In genomic region chr6:36197739-36198221, GRCh38 we compare ENCODE assay signal across 8 cellular contexts. TPM values are rescaled to one million over a fixed set of nuclear protein-coding genes. Genes with fewer than 3 reads are reported as not detected.
DNase-seq lines count a peak whose midpoint lies in the region; ATAC-seq and TF ChIP-seq lines count a peak whose summit lies in the region.

No MANE protein-coding gene starts in this region.

- no peaks in the 10 kb centered on the region for H3K27me3 ChIP-seq in KMS-11 (ENCODE audit: insufficient read depth, low read depth)
- H3K27me3 ChIP-seq in breast epithelium, result no peaks in the 10 kb centered on the region
- H3K27me3 ChIP-seq in mucosa of stomach (ENCODE audit: control insufficient read depth, insufficient read depth, low read length), result no peaks in the 10 kb centered on the region

- H3K9ac ChIP-seq in KMS-11 (no peak overlapping the region; the same call in 1 of the 2 replicates), mucosa of stomach (ENCODE audit: low read length) (peak overlapping the region; percentile 79)

- H3K9me3 ChIP-seq in breast epithelium (no peaks in the 10 kb centered on the region), mucosa of stomach (ENCODE audit: control insufficient read depth, low read length) (no peaks in the 10 kb centered on the region)

- no peak for TF ChIP-seq CTCF in AG09309 (IDR thresholded peaks at IDR 0.05; ENCODE audit: control insufficient read depth, insufficient read depth, low read depth, low read length, missing control alignments)
- no peak for TF ChIP-seq CTCF in KMS-11 (conservative IDR thresholded peaks at IDR 0.05; ENCODE audit: low read depth, low read length)
- no peak for TF ChIP-seq CTCF in breast epithelium (IDR thresholded peaks at IDR 0.05)

- H3K4me2 ChIP-seq in KMS-11, result peak overlapping the region; percentile 29; the same call in 1 of the 2 replicates

- H3K4me1 ChIP-seq in KMS-11 (ENCODE audit: low read depth, poor library complexity, severe bottlenecking) (peaks cover 13% of the 10 kb centered on the region), breast epithelium (peaks cover 9 to 12% of the 10 kb centered on the region in 2 donors), mucosa of stomach (ENCODE audit: control insufficient read depth, insufficient read depth, low read length) (peaks cover 15% of the 10 kb centered on the region)

- H3K79me2 ChIP-seq in KMS-11 (ENCODE audit: insufficient read depth, low read depth), result peaks cover 23% of the 10 kb centered on the region

- H3K36me3 ChIP-seq in KMS-11 (ENCODE audit: insufficient read depth), result no peaks in the 10 kb centered on the region
- peaks cover 6% of the 10 kb centered on the region for H3K36me3 ChIP-seq in breast epithelium
- peaks cover 19% of the 10 kb centered on the region for H3K36me3 ChIP-seq in mucosa of stomach (ENCODE audit: control insufficient read depth, insufficient read depth, low read length)

- DNase-seq in AG09309 (ENCODE audit: low read depth) (no peak), breast epithelium (ENCODE audit: low spot score in 2 of 2) (peak in 1 of 2 donors; percentile 22), HK-2 (ENCODE audit: unreplicated experiment) (no peak), NAMALWA (ENCODE audit: low spot score) (no peak), SIG-M5 (lab: John Stamatoyannopoulos, UW) (no peak)

- H3K4me3 ChIP-seq in AG09309 (ENCODE audit: control insufficient read depth, low read depth, low read length) (peak overlapping the region; percentile 85), KMS-11 (IDR thresholded peaks at IDR 0.05; ENCODE audit: insufficient read depth, low read depth, low read length) (no peak overlapping the region), breast epithelium (peak overlapping the region; percentile 78 to 97 (median 87)), mucosa of stomach (ENCODE audit: low read length) (peak overlapping the region; percentile 52)

- intact Hi-C loops in breast epithelium (cut with DNase I; ENCODE audit: low total_unique reads), result loop anchor here (5.0 kb wide), 1 partner anchor 65 kb away; the partner anchor contains the start of gene MAPK13

- H3K27ac ChIP-seq in KMS-11 (no peak overlapping the region), breast epithelium (peak overlapping the region; percentile 97 to 100)

- no peak for TF ChIP-seq POLR2A in breast epithelium (IDR thresholded peaks at IDR 0.05)

- H4K20me1 ChIP-seq in KMS-11 (ENCODE audit: insufficient read depth), result no peaks in the 10 kb centered on the region

- H2AFZ ChIP-seq in KMS-11 (ENCODE audit: low read depth), result no peak overlapping the region

- no peak for ATAC-seq in HG03457 (IDR thresholded peaks at IDR 0.05; ENCODE audit: unreplicated experiment)

RNA-seq across cellular contexts. Expression of gene BRPF3, which starts 1.2 kb away (rescaled TPM):
- 10 to 100 TPM; 18.9 to 26.5 (median 25.8) TPM for total RNA-seq in breast epithelium
